Comparison of ENCODE assay signal across 27 cellular contexts in the genomic region with DNA sequence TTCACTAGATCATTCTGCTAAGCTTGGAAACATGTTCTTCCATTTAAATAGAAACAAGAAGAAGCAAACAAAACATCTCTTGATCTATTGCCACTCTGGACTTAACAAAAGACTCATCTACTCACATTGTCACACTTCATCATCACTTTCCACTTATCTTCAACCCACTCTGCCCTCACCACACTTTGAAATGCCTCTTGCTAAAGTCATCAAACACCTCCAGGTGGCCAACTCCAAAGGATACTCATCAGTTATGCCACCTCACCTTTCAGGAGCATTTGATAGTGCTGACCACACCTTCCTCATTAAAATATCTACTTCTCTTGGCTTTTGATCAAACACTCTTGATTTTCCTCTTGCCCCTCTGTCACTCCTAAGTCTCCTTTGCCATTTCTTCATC. TPM values are rescaled to one million over a fixed set of nuclear protein-coding genes. Genes with fewer than 3 reads are reported as not detected.
DNase-seq lines count a peak whose midpoint lies in the region; ATAC-seq lines count a peak whose summit lies in the region.
"Had no signal": no experiment of that assay in that cellular context is flagged by ENCODE, and none has a peak within 500 bp of the region (broad histone marks: within the 10 kb centered on the region; RNA-seq: fewer than 3 reads in every experiment).

No MANE protein-coding gene starts in this region.

- H3K4ac ChIP-seq in mesendoderm (ENCODE audit: low read depth, low read length) = no peak overlapping the region

- H3K4me1 ChIP-seq in mesendoderm (ENCODE audit: control insufficient read depth, low read depth, low read length) = no peaks in the 10 kb centered on the region
- H3K4me1 ChIP-seq: A549; BLaER1 treated with 17β-estradiol and CSF1 and Interleukin-3, amounts not matched to agents 10 nM and 100 nM; HAP-1; SJSA1 had no signal

- no peaks in the 10 kb centered on the region for H3K79me1 ChIP-seq in mesendoderm (ENCODE audit: low read length)

- H4K8ac ChIP-seq in mesendoderm (ENCODE audit: low read depth, low read length) = peak overlapping the region; percentile 14

- H4K5ac ChIP-seq in mesendoderm (ENCODE audit: low read length) = no peak overlapping the region

- no peak overlapping the region for H2BK120ac ChIP-seq in mesendoderm (ENCODE audit: low read depth, low read length)

- H2AK5ac ChIP-seq in mesendoderm (ENCODE audit: low read length) = no peak overlapping the region

- H3K27ac ChIP-seq in mesendoderm (ENCODE audit: low read depth, low read length) = no peak overlapping the region
- H3K27ac ChIP-seq: A549; BLaER1 treated with 17β-estradiol and CSF1 and Interleukin-3, amounts not matched to agents 10 nM and 100 nM; GM23248; SJSA1 had no signal

- no peak overlapping the region for H3K9ac ChIP-seq in mesendoderm (ENCODE audit: low read length)
- H3K9ac ChIP-seq: BLaER1 treated with 17β-estradiol and CSF1 and Interleukin-3, amounts not matched to agents 10 nM and 100 nM; GM23248 had no signal

- peak overlapping the region; percentile 26 for H3K27ac Mint-ChIP-seq in activated naive CD4-positive, alpha-beta T cell treated with anti-CD3 and anti-CD28 coated beads, Interleukin-2, amount 50 U/mL, for 24 hours
- H3K27ac Mint-ChIP-seq: CD4-positive, alpha-beta T cell had no signal

- peaks cover 8% of the 10 kb centered on the region for H3K36me3 Mint-ChIP-seq in activated naive CD4-positive, alpha-beta T cell treated with anti-CD3 and anti-CD28 coated beads, Interleukin-2, amount 50 U/mL, for 24 hours

- H3K4me3 ChIP-seq in mesendoderm (ENCODE audit: low read length) = no peak overlapping the region
- H3K4me3 ChIP-seq: A549; BLaER1 treated with 17β-estradiol and CSF1 and Interleukin-3, amounts not matched to agents 10 nM and 100 nM; GM12878; GM23248; HAP-1; MG63; SJSA1 had no signal

- H3K4me2 ChIP-seq in mesendoderm (ENCODE audit: low read length) = no peak overlapping the region
- H3K4me2 ChIP-seq: A549; BLaER1 treated with 17β-estradiol and CSF1 and Interleukin-3, amounts not matched to agents 10 nM and 100 nM had no signal

- H2BK5ac ChIP-seq in mesendoderm (ENCODE audit: low read length) = no peak overlapping the region

- no peak overlapping the region for H3K18ac ChIP-seq in mesendoderm (ENCODE audit: low read length)

- no peaks in the 10 kb centered on the region for H3K27me3 Mint-ChIP-seq in activated naive CD4-positive, alpha-beta T cell treated with anti-CD3 and anti-CD28 coated beads, Interleukin-2, amount 50 U/mL, for 24 hours
- H3K27me3 Mint-ChIP-seq: CD4-positive, alpha-beta T cell had no signal

- H3K9me3 Mint-ChIP-seq in activated naive CD4-positive, alpha-beta T cell treated with anti-CD3 and anti-CD28 coated beads, Interleukin-2, amount 50 U/mL, for 24 hours = no peaks in the 10 kb centered on the region
- H3K9me3 Mint-ChIP-seq: CD4-positive, alpha-beta T cell had no signal

- no peaks in the 10 kb centered on the region for H3K36me3 ChIP-seq in mesendoderm (ENCODE audit: control insufficient read depth, insufficient read depth, low read length)
- H3K36me3 ChIP-seq: MG63 had no signal

- no peak for ATAC-seq in HG03521 (IDR thresholded peaks at IDR 0.05; ENCODE audit: unreplicated experiment)
- ATAC-seq: A549, GM12878, PC-3, Right ventricle myocardium inferior had no signal

- no peak overlapping the region for H3K4me3 Mint-ChIP-seq in activated naive CD4-positive, alpha-beta T cell treated with anti-CD3 and anti-CD28 coated beads, Interleukin-2, amount 50 U/mL, for 24 hours
- H3K4me3 Mint-ChIP-seq: CD4-positive, alpha-beta T cell had no signal

- no peaks in the 10 kb centered on the region for H3K27me3 ChIP-seq in mesendoderm (ENCODE audit: insufficient read depth, low read length, poor library complexity)
- H3K27me3 ChIP-seq: BLaER1 treated with 17β-estradiol and CSF1 and Interleukin-3, amounts not matched to agents 10 nM and 100 nM; MG63; SJSA1 had no signal

- no peak overlapping the region for H3K56ac ChIP-seq in mesendoderm (ENCODE audit: low read length)

- no peak overlapping the region for H3K23ac ChIP-seq in mesendoderm (ENCODE audit: low read length)

- peaks cover 7% of the 10 kb centered on the region for H3K4me1 Mint-ChIP-seq in activated naive CD4-positive, alpha-beta T cell treated with anti-CD3 and anti-CD28 coated beads, Interleukin-2, amount 50 U/mL, for 24 hours

- no peak for DNase-seq in activated naive CD4-positive, alpha-beta T cell treated with anti-CD3 and anti-CD28 coated beads, Interleukin-2, amount 50 U/mL, for 16 hours
- DNase-seq in NCI-H345 (lab: John Stamatoyannopoulos, UW) = peak; percentile 14
- DNase-seq in SW480 (ENCODE audit: low spot score) = peak; percentile 27
- peak; percentile 36 for DNase-seq in mesendoderm
- DNase-seq in hippocampal formation (lab: John Stamatoyannopoulos, UW) = no peak
- DNase-seq: AML-193; CD4-positive, alpha-beta T cell; DMS79; EL; GDM1; GM23248; IMR-90; KG1; MG63; NCI-H2029; NCI-H2227 treated with DMSO at 0.1 percent for 48 hours; NCI-H524 treated with DMSO at 0.1 percent for 48 hours; NCI-H774; PC-3 had no signal

- no peak overlapping the region for H2BK15ac ChIP-seq in mesendoderm (replicated peaks; ENCODE audit: low read depth)

- H3K79me2 ChIP-seq in mesendoderm (ENCODE audit: control insufficient read depth, insufficient read depth, low read length) = no peaks in the 10 kb centered on the region

RNA-seq across cellular contexts. Expression of a gene that starts 7.2 kb away (rescaled TPM):
- polyA plus RNA-seq in mesendoderm (2013, experiment 1 of 2) = 8.6 TPM
- 8.5 TPM for polyA plus RNA-seq in mesendoderm (2013, experiment 2 of 2)

RNA-seq across cellular contexts. Expression of a gene that starts 8.4 kb away (rescaled TPM):
- 37.6 TPM for polyA plus RNA-seq in mesendoderm (2013, experiment 1 of 2)
- polyA plus RNA-seq in mesendoderm (2013, experiment 2 of 2) = 38.1 TPM

Comparison
In these comparisons a context has a peak if more than half of its experiments do, and no peak if none do; other contexts are left out.
1. DNase-seq: peak in NCI-H345 (single experiment), SW480 (single experiment) and mesendoderm (single experiment); none in activated naive CD4-positive, alpha-beta T cell treated with anti-CD3 and anti-CD28 coated beads, Interleukin-2, amount 50 U/mL, for 16 hours (single experiment) and hippocampal formation (0 of 2).